In the genomic region with DNA sequence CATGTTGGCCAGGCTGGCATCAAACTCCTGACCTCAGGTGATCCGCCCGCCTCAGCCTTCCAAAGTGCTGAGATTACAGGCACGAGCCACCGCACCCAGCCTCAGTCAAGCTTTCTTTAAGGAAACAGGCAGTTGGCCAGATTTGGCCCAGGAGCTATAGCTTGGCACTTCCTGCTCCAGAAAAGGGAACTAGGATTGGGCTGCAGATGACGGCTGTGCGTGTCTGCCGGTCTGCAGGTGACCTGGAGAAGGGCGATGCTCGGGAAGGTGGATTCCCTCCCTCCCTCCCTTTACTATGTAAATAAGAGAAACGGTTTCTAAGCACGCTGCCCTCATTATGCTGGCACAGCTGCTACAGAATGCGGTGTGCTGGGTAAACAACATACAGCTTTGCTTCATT, we compare ENCODE assay signal across 8 cellular contexts.
DNase-seq lines count a peak whose midpoint lies in the region; ATAC-seq, FAIRE-seq and TF ChIP-seq lines count a peak whose summit lies in the region.

No MANE protein-coding gene starts in this region.

- H3K27ac Mint-ChIP-seq in activated naive CD4-positive, alpha-beta T cell treated with anti-CD3 and anti-CD28 coated beads, Interleukin-2, amount 50 U/mL, for 24 hours = peak overlapping the region; percentile 96

- TF ChIP-seq CTCF in esophagus muscularis mucosa (IDR thresholded peaks at IDR 0.05) = no peak

- peaks cover 82% of the 10 kb centered on the region for H3K4me1 Mint-ChIP-seq in activated naive CD4-positive, alpha-beta T cell treated with anti-CD3 and anti-CD28 coated beads, Interleukin-2, amount 50 U/mL, for 24 hours

- intact Hi-C loops in esophagus muscularis mucosa (cut with DNase I) = no loop called here

- peaks cover 21% of the 10 kb centered on the region for H3K36me3 Mint-ChIP-seq in activated naive CD4-positive, alpha-beta T cell treated with anti-CD3 and anti-CD28 coated beads, Interleukin-2, amount 50 U/mL, for 24 hours

- no peaks in the 10 kb centered on the region for H3K9me3 ChIP-seq in esophagus muscularis mucosa

- H3K4me1 ChIP-seq in esophagus muscularis mucosa = peaks cover 5 to 31% (median 17%) of the 10 kb centered on the region in 4 donors

- H3K27me3 Mint-ChIP-seq in activated naive CD4-positive, alpha-beta T cell treated with anti-CD3 and anti-CD28 coated beads, Interleukin-2, amount 50 U/mL, for 24 hours = no peaks in the 10 kb centered on the region

- H3K27ac ChIP-seq in esophagus muscularis mucosa (replicated peaks in 1 of 4) = peak overlapping the region in 1 of 4 donors; percentile 28

- TF ChIP-seq POLR2A in esophagus muscularis mucosa (IDR thresholded peaks at IDR 0.05; ENCODE audit: low read depth) (no peak), H54 (IDR thresholded peaks at IDR 0.05; ENCODE audit: low read depth, low read length) (no peak)

- TF ChIP-seq EP300 in esophagus muscularis mucosa (IDR thresholded peaks at IDR 0.05) = no peak

- H3K36me3 ChIP-seq in esophagus muscularis mucosa = peaks cover 0 to 5% (median 2%) of the 10 kb centered on the region in 4 donors

- no peak for FAIRE-seq in H54 (lab: Jason Lieb, UNC)

- peak overlapping the region; percentile 76 for H3K4me3 Mint-ChIP-seq in activated naive CD4-positive, alpha-beta T cell treated with anti-CD3 and anti-CD28 coated beads, Interleukin-2, amount 50 U/mL, for 24 hours

- H3K4me3 ChIP-seq in esophagus muscularis mucosa = no peak overlapping the region

- WGBS in esophagus muscularis mucosa = 65% methylated on average over 6 of the region's 12 CpGs

- DNase-seq in activated naive CD4-positive, alpha-beta T cell treated with anti-CD3 and anti-CD28 coated beads, Interleukin-2, amount 50 U/mL, for 16 hours = no peak
- DNase-seq in NCI-H69 (lab: John Stamatoyannopoulos, UW) = peak; percentile 99
- peak; percentile 13 for DNase-seq in central memory CD4-positive, alpha-beta T cell
- DNase-seq in ureter (ENCODE audit: low spot score) = peak; percentile 55
- no peak for DNase-seq in esophagus muscularis mucosa (ENCODE audit: extremely low spot score)
- DNase-seq in H54 (ENCODE audit: insufficient read length, low spot score) = no peak

- ATAC-seq in HG03095 (IDR thresholded peaks at IDR 0.05; ENCODE audit: unreplicated experiment) = no peak

- H3K27me3 ChIP-seq in esophagus muscularis mucosa = no peaks in the 10 kb centered on the region

- H3K9me3 Mint-ChIP-seq in activated naive CD4-positive, alpha-beta T cell treated with anti-CD3 and anti-CD28 coated beads, Interleukin-2, amount 50 U/mL, for 24 hours = no peaks in the 10 kb centered on the region

Comparison
In these comparisons a context has a peak if more than half of its experiments do, and no peak if none do; other contexts are left out.
1. DNase-seq: peak in NCI-H69 (single experiment), central memory CD4-positive, alpha-beta T cell (single experiment) and ureter (single experiment); none in activated naive CD4-positive, alpha-beta T cell treated with anti-CD3 and anti-CD28 coated beads, Interleukin-2, amount 50 U/mL, for 16 hours (single experiment), esophagus muscularis mucosa (single experiment) and H54 (single experiment).